29 cellular contexts compared by ENCODE assay signal in the genomic region with DNA sequence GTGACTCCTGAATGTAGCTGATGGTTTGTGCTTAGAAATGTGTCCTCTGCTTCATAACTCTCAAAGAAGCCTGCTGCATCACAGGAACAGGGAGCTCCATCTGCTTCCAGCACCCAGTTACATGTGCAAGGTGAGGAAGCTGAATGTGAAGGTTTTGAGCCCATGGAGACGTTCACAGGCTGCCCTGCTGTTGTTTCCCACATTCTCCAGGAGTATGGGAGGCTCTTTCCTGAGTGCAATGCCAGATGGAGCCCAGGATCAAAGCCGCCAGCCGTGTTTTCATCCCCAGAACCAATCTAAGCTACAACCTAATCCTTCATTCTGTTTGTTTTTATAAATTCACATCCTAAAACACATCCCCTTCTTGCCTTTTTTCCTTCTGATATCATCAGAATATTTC.
"Had no signal": no experiment of that assay in that cellular context is flagged by ENCODE, and none has a peak within 500 bp of the region (broad histone marks: within the 10 kb centered on the region; RNA-seq: fewer than 3 reads in every experiment).

No MANE protein-coding gene starts in this region.

- H3K36me3 ChIP-seq: colonic mucosa, esophagus muscularis mucosa, gastroesophageal sphincter, heart right ventricle, left lung, prostate gland, right atrium auricular region, suprapubic skin had no signal

- H3K27ac ChIP-seq: esophagus muscularis mucosa, foreskin keratinocyte, gastroesophageal sphincter, heart right ventricle, left lung, prostate gland, right atrium auricular region, suprapubic skin had no signal

- H3K4me3 ChIP-seq: colonic mucosa, esophagus muscularis mucosa, gastroesophageal sphincter, heart right ventricle, left lung, prostate gland, right atrium auricular region, smooth muscle cell, suprapubic skin had no signal

- FAIRE-seq: islet of Langerhans had no signal

- H3K4me1 ChIP-seq: esophagus muscularis mucosa, foreskin keratinocyte, gastroesophageal sphincter, left lung, prostate gland, right atrium auricular region, suprapubic skin had no signal

- ATAC-seq: foreskin keratinocyte; gastroesophageal sphincter; left cardiac atrium; left lung; naive thymus-derived CD8-positive, alpha-beta T cell; sciatic nerve; stimulated activated naive CD8-positive, alpha-beta T cell treated with anti-CD3 and anti-CD28 coated beads, Interleukin-15, amount 100 ng/mL, for 72 hours had no signal

- H3K9me3 ChIP-seq: colonic mucosa, esophagus muscularis mucosa, gastroesophageal sphincter, heart right ventricle, left lung, prostate gland, right atrium auricular region, suprapubic skin had no signal

- DNase-seq: colonic mucosa; effector CD8-positive, alpha-beta T cell; endodermal cell; foreskin keratinocyte; glutamatergic neuron; heart right ventricle; hippocampal formation; left cardiac atrium; left lung; mesendoderm; midbrain; naive thymus-derived CD8-positive, alpha-beta T cell; nephron progenitor cell; nucleus accumbens; stimulated activated CD4-positive, alpha-beta T cell treated with anti-CD3 and anti-CD28 coated beads, Interleukin-12 subunit alpha, Interleukin-12 subunit beta, amount 100 ng/mL, for 4 hours; stimulated activated CD4-positive, alpha-beta T cell treated with anti-CD3 and anti-CD28 coated beads, Interleukin-1b, Interleukin-23, amount 100 ng/mL, for 48 hours; stimulated activated CD4-positive, alpha-beta T cell treated with anti-CD3 and anti-CD28 coated beads, Interleukin-4, amount 100 ng/mL, for 1 hour; stimulated activated CD8-positive, alpha-beta memory T cell treated with anti-CD3 and anti-CD28 coated beads, Interleukin-4, amount 100 ng/mL, for 48 hours; stimulated activated naive CD4-positive, alpha-beta T cell; stimulated activated naive CD8-positive, alpha-beta T cell treated with anti-CD3 and anti-CD28 coated beads, Interleukin-15, amount 100 ng/mL, for 72 hours; trophoblast cell had no signal

- H3K27me3 ChIP-seq: colonic mucosa, esophagus muscularis mucosa, foreskin keratinocyte, gastroesophageal sphincter, heart right ventricle, left lung, right atrium auricular region, suprapubic skin had no signal
